In genomic region chr2:211449819-211450218, GRCh38 we compare ENCODE assay signal across 23 cellular contexts.
"Had no signal": no experiment of that assay in that cellular context is flagged by ENCODE, and none has a peak within 500 bp of the region (broad histone marks: within the 10 kb centered on the region; RNA-seq: fewer than 3 reads in every experiment).

No MANE protein-coding gene starts in this region.

- H3K4me3 ChIP-seq: ascending aorta, body of pancreas had no signal

- H3K36me3 ChIP-seq: ascending aorta had no signal

- FAIRE-seq: RCC 7860 had no signal

- H3K4me1 ChIP-seq: ascending aorta, body of pancreas had no signal

- H3K27ac ChIP-seq: ascending aorta, body of pancreas had no signal

- H3K9me3 ChIP-seq: ascending aorta, body of pancreas had no signal

- H3K27me3 ChIP-seq: ascending aorta, body of pancreas had no signal

- DNase-seq: activated CD4-positive, alpha-beta T cell treated with anti-CD3 and anti-CD28 coated beads for 48 hours; activated CD4-positive, alpha-beta T cell treated with anti-CD3 and anti-CD28 coated beads, Interleukin-2, amount 50 U/mL, for 4 hours; activated CD4-positive, CD25-positive, alpha-beta regulatory T cell treated with anti-CD3 and anti-CD28 coated beads, Interleukin-2, amount 50 U/mL, for 72 hours; activated CD8-positive, alpha-beta memory T cell treated with anti-CD3 and anti-CD28 coated beads, Interleukin-2, amount 50 U/mL, for 48 hours; activated CD8-positive, alpha-beta T cell treated with anti-CD3 and anti-CD28 coated beads, Interleukin-2, amount 10 ng/mL, durations not matched to agents 7 days and 5 days; activated naive CD4-positive, alpha-beta T cell treated with Interleukin-2 at 50 U/mL for 16 hours; activated naive CD8-positive, alpha-beta T cell treated with anti-CD3 and anti-CD28 coated beads, Interleukin-2, amount 50 U/mL, for 24 hours; activated T-cell treated with anti-CD3 and anti-CD28 coated beads, Interleukin-2, amount 50 U/mL, for 1 hour; amniotic stem cell; body of pancreas; cortex of kidney; MM.1S; NCI-H1048; NCI-H146; NCI-H187 treated with DMSO at 0.1 percent for 48 hours; NCI-H2081 treated with DMSO at 0.1 percent for 48 hours; NCI-H2227 treated with DMSO at 0.1 percent for 48 hours; NCI-H526 treated with DMSO at 0.1 percent for 48 hours; NK-92 treated with Interleukin-12 subunit alpha and Interleukin-12 subunit beta, amount 100 ng/mL, for 24 hours; PC-3; SHP77 treated with DMSO at 0.1 percent for 48 hours had no signal
